ENCODE assay signal across 1 cellular context in genomic region chr2:109632158-109632789, GRCh38.
TF ChIP-seq lines count a peak whose summit lies in the region.

No MANE protein-coding gene starts in this region.

TF ChIP-seq in HepG2, 621 proteins besides CTCF, POLR2A, EP300 and RAD21 (continued from another document and continues in another):
- peak; percentile 96 for TF ChIP-seq ZNF614 (CRISPR knock-in tag; IDR thresholded peaks at IDR 0.05; ENCODE audit: borderline replicate concordance)
- no peak for TF ChIP-seq HOXA9 (CRISPR knock-in tag; IDR thresholded peaks at IDR 0.05; ENCODE audit: borderline replicate concordance)
- no peak for TF ChIP-seq CBX1 (IDR thresholded peaks at IDR 0.05; ENCODE audit: low read depth)
- 0 out of 2 replicates have a peak, but pooled peaks have one; percentile 27 for TF ChIP-seq TAF1 (CRISPR knock-in tag; IDR thresholded peaks at IDR 0.05)
- TF ChIP-seq NR1H2 (CRISPR knock-in tag; IDR thresholded peaks at IDR 0.05; ENCODE audit: borderline replicate concordance, low read depth): no peak
- TF ChIP-seq TFE3 (CRISPR knock-in tag; IDR thresholded peaks at IDR 0.05): peak; percentile 83
- peak; percentile 50 for TF ChIP-seq PHF8 (CRISPR knock-in tag; IDR thresholded peaks at IDR 0.05)
- no peak for TF ChIP-seq ZNF569 (CRISPR knock-in tag; IDR thresholded peaks at IDR 0.05; ENCODE audit: borderline replicate concordance)
- no peak for TF ChIP-seq RFX1 (IDR thresholded peaks at IDR 0.05)
- TF ChIP-seq ZNF784 (CRISPR knock-in tag; IDR thresholded peaks at IDR 0.05; ENCODE audit: borderline replicate concordance): no peak
- peak; percentile 65 for TF ChIP-seq MLX (CRISPR knock-in tag; IDR thresholded peaks at IDR 0.05)
- TF ChIP-seq NR0B2 (CRISPR knock-in tag; IDR thresholded peaks at IDR 0.05): 0 out of 2 replicates have a peak, but pooled peaks have one; percentile 29
- TF ChIP-seq SRSF9 (IDR thresholded peaks at IDR 0.05; ENCODE audit: borderline replicate concordance, insufficient read depth, low read depth, low read length, poor library complexity, severe bottlenecking): no peak
- no peak for TF ChIP-seq ZNF550 (CRISPR knock-in tag; IDR thresholded peaks at IDR 0.05; ENCODE audit: borderline replicate concordance)
- no peak for TF ChIP-seq ZNF547 (CRISPR knock-in tag; IDR thresholded peaks at IDR 0.05)
- TF ChIP-seq SMARCE1 (IDR thresholded peaks at IDR 0.05; ENCODE audit: borderline replicate concordance): no peak
- no peak for TF ChIP-seq DDIT3 (CRISPR knock-in tag; IDR thresholded peaks at IDR 0.05)
- TF ChIP-seq PLRG1 (conservative IDR thresholded peaks at IDR 0.05): no peak
- no peak for TF ChIP-seq ZNF720 (CRISPR knock-in tag; IDR thresholded peaks at IDR 0.05)
- TF ChIP-seq ZNF251 (CRISPR knock-in tag; IDR thresholded peaks at IDR 0.05): no peak
- TF ChIP-seq SALL1 (CRISPR knock-in tag; IDR thresholded peaks at IDR 0.05): peak; percentile 98
- TF ChIP-seq ZNF619 (CRISPR knock-in tag; IDR thresholded peaks at IDR 0.05): no peak
- TF ChIP-seq TRIM22 (IDR thresholded peaks at IDR 0.05): no peak
- TF ChIP-seq ZUFSP (CRISPR knock-in tag; IDR thresholded peaks at IDR 0.05; ENCODE audit: borderline replicate concordance): no peak
- TF ChIP-seq KLF13 (CRISPR knock-in tag; IDR thresholded peaks at IDR 0.05): no peak
- TF ChIP-seq RCOR2 (CRISPR knock-in tag; IDR thresholded peaks at IDR 0.05): peak; percentile 85
- no peak for TF ChIP-seq REST (IDR thresholded peaks at IDR 0.05; ENCODE audit: borderline replicate concordance in 1 of 2, low read depth in 1 of 2, low read length in 2 of 2)
- no peak; the same call in 1 of the 2 replicates for TF ChIP-seq ZNF724P (CRISPR knock-in tag; IDR thresholded peaks at IDR 0.05; ENCODE audit: borderline replicate concordance)
- TF ChIP-seq ATF6 (CRISPR knock-in tag; conservative IDR thresholded peaks at IDR 0.05): 0 out of 2 replicates have a peak, but pooled peaks have one; percentile 47
- no peak for TF ChIP-seq ZNF253 (CRISPR knock-in tag; IDR thresholded peaks at IDR 0.05; ENCODE audit: borderline replicate concordance)
- 0 out of 2 replicates have a peak, but pooled peaks have one; percentile 29 for TF ChIP-seq E2F1 (CRISPR knock-in tag; IDR thresholded peaks at IDR 0.05)
- 0 out of 2 replicates have a peak, but pooled peaks have one; percentile 21 for TF ChIP-seq ZHX1 (CRISPR knock-in tag; IDR thresholded peaks at IDR 0.05; ENCODE audit: low read depth)
- TF ChIP-seq ESRRA (CRISPR knock-in tag; IDR thresholded peaks at IDR 0.05; ENCODE audit: low read depth): peak; percentile 90
- no peak for TF ChIP-seq DR1 (CRISPR knock-in tag; IDR thresholded peaks at IDR 0.05)
- no peak for TF ChIP-seq ZNF282 (IDR thresholded peaks at IDR 0.05; ENCODE audit: partially characterized antibody)
- TF ChIP-seq ZBED4 (CRISPR knock-in tag; IDR thresholded peaks at IDR 0.05; ENCODE audit: borderline replicate concordance): no peak
- TF ChIP-seq KAT2B (IDR thresholded peaks at IDR 0.05; ENCODE audit: borderline replicate concordance, low read depth, low read length): no peak
- no peak for TF ChIP-seq ZNF781 (CRISPR knock-in tag; IDR thresholded peaks at IDR 0.05; ENCODE audit: borderline replicate concordance, not compliant biosample characterization)
